In genomic region chr7:2785071-2785500, GRCh38 we compare ENCODE assay signal across 9 cellular contexts. TPM values are rescaled to one million over a fixed set of nuclear protein-coding genes. Genes with fewer than 3 reads are reported as not detected.
DNase-seq lines count a peak whose midpoint lies in the region; ATAC-seq and TF ChIP-seq lines count a peak whose summit lies in the region.
"Had no signal": no experiment of that assay in that cellular context is flagged by ENCODE, and none has a peak within 500 bp of the region (broad histone marks: within the 10 kb centered on the region; RNA-seq: fewer than 3 reads in every experiment).

No MANE protein-coding gene starts in this region.

- no peaks in the 10 kb centered on the region for H3K27me3 ChIP-seq in H9 (ENCODE audit: insufficient read depth, low read length)

- H2AFZ ChIP-seq in H9 (ENCODE audit: low read length) = no peak overlapping the region

- no peak overlapping the region for H2BK20ac ChIP-seq in H9 (ENCODE audit: low read depth, low read length, poor library complexity, severe bottlenecking)

- no peak overlapping the region for H3T11ph ChIP-seq in H9 (ENCODE audit: low read length)

- H3K4me1 ChIP-seq in H9 (ENCODE audit: insufficient read depth, low read length) = peaks cover 3% of the 10 kb centered on the region; the same call in 1 of the 2 replicates

- no peak overlapping the region for H3K56ac ChIP-seq in H9 (ENCODE audit: insufficient read length, low read depth, low read length)

- H3K27me3 Mint-ChIP-seq in activated T-helper 17 cell treated with anti-CD3 and anti-CD28 coated beads, Interleukin-2, amount 50 U/mL, for 72 hours = no peaks in the 10 kb centered on the region
- H3K27me3 Mint-ChIP-seq in mesothelial cell of epicardium (ENCODE audit: low read depth) (no peaks in the 10 kb centered on the region), H9 (ENCODE audit: low read depth) (no peaks in the 10 kb centered on the region)
- H3K27me3 Mint-ChIP-seq in activated CD8-positive, alpha-beta T cell treated with anti-CD3 and anti-CD28 coated beads for 36 hours = no peaks in the 10 kb centered on the region

- POLR2A ChIA-PET in activated CD8-positive, alpha-beta T cell treated with anti-CD3 and anti-CD28 coated beads for 36 hours (lab: Charles Lee) = interaction anchor here (1.0 kb wide), 1 partner anchor 27 kb away, joined by 3 read pairs; no protein-coding TSS in a partner anchor

- H2BK12ac ChIP-seq in H9 (ENCODE audit: insufficient read length, low read depth, low read length) = no peak overlapping the region

- CTCF ChIA-PET in activated CD8-positive, alpha-beta T cell treated with anti-CD3 and anti-CD28 coated beads for 36 hours (lab: Charles Lee) = interaction anchor here (1.1 to 1.4 kb wide), 3 partner anchors 8 to 75 kb away, joined by 3 read pairs; no protein-coding TSS in a partner anchor

- no peak overlapping the region for H4K5ac ChIP-seq in H9 (ENCODE audit: insufficient read length, low read depth, low read length)

- no peaks in the 10 kb centered on the region for H3K9me3 Mint-ChIP-seq in activated T-helper 17 cell treated with anti-CD3 and anti-CD28 coated beads, Interleukin-2, amount 50 U/mL, for 72 hours
- H3K9me3 Mint-ChIP-seq in mesothelial cell of epicardium (peaks cover 18% of the 10 kb centered on the region), H9 (peaks cover 0 to 7% of the 10 kb centered on the region in 2 experiments; a peak in 2 of 5 replicates)
- H3K9me3 Mint-ChIP-seq in activated CD8-positive, alpha-beta T cell treated with anti-CD3 and anti-CD28 coated beads for 36 hours = peaks cover 3% of the 10 kb centered on the region

- H3K4me2 ChIP-seq in H9 (ENCODE audit: insufficient read depth, insufficient read length, low read length) = no peak overlapping the region

- H2BK120ac ChIP-seq in H9 (ENCODE audit: low read depth, low read length, poor library complexity, severe bottlenecking) = no peak overlapping the region

- no peak overlapping the region for H4K8ac ChIP-seq in H9 (replicated peaks; ENCODE audit: insufficient read length, low read depth, low read length)

- H3K18ac ChIP-seq in H9 (ENCODE audit: insufficient read length, low read depth, low read length) = no peak overlapping the region

- H4K20me1 ChIP-seq in H9 (ENCODE audit: control insufficient read depth, insufficient read depth, insufficient read length) = no peaks in the 10 kb centered on the region

- H2AK5ac ChIP-seq in H9 (ENCODE audit: insufficient read length, low read length) = no peak overlapping the region

- H3K79me2 ChIP-seq in H9 (ENCODE audit: insufficient read depth, low read length) = peaks cover 2% of the 10 kb centered on the region; the same call in 1 of the 2 replicates

- no peak overlapping the region for H3K9ac ChIP-seq in H9 (ENCODE audit: extremely low read depth, insufficient read length, low read length)

- DNase-seq in mesothelial cell of epicardium (ENCODE audit: low spot score in 2 of 2, unreplicated experiment in 2 of 2) (no peak), H9 (no peak), left lobe of liver (ENCODE audit: low spot score) (no peak)
- DNase-seq in activated CD8-positive, alpha-beta T cell treated with anti-CD3 and anti-CD28 coated beads for 36 hours = no peak
- DNase-seq: activated effector memory CD4-positive, alpha-beta T cell treated with anti-CD3 and anti-CD28 coated beads, Interleukin-2, amount 50 U/mL, for 16 hours had no signal

- H2BK15ac ChIP-seq in H9 (ENCODE audit: low read depth, low read length) = no peak overlapping the region

- no peak for TF ChIP-seq CTCF in mesothelial cell of epicardium (IDR thresholded peaks at IDR 0.05; ENCODE audit: unreplicated experiment)
- TF ChIP-seq CTCF in H9 (conservative IDR thresholded peaks at IDR 0.05) = no peak
- TF ChIP-seq CTCF in activated CD8-positive, alpha-beta T cell treated with anti-CD3 and anti-CD28 coated beads for 36 hours (IDR thresholded peaks at IDR 0.05) = no peak

- peak; percentile 54 for ATAC-seq in GM18499 (IDR thresholded peaks at IDR 0.05; ENCODE audit: insufficient read depth, unreplicated experiment)
- ATAC-seq in HG02938 (IDR thresholded peaks at IDR 0.05; ENCODE audit: unreplicated experiment) = peak; percentile 81
- ATAC-seq in activated T-helper 17 cell treated with anti-CD3 and anti-CD28 coated beads, Interleukin-2, amount 50 U/mL, for 72 hours (replicated peaks) = peak; percentile 68
- ATAC-seq in GM21576 (IDR thresholded peaks at IDR 0.05; ENCODE audit: unreplicated experiment) = no peak
- no peak for ATAC-seq in activated CD8-positive, alpha-beta T cell treated with anti-CD3 and anti-CD28 coated beads for 36 hours
- ATAC-seq in left lobe of liver = no peak

- WGBS in H9 (ENCODE audit: extremely low coverage, insufficient read length, low lambda C conversion rate) = no CpG with 5 or more reads among the region's 6 CpGs

- no peak overlapping the region for H2BK5ac ChIP-seq in H9 (ENCODE audit: insufficient read length, low read length)

- H3K23ac ChIP-seq in H9 (ENCODE audit: insufficient read length, low read depth, low read length) = no peak overlapping the region

- H3K27ac ChIP-seq in H9 (ENCODE audit: insufficient read length, low read depth, low read length) = no peak overlapping the region

- no peaks in the 10 kb centered on the region for H3K9me3 ChIP-seq in H9 (ENCODE audit: control insufficient read depth, low read depth, low read length)

- H3K14ac ChIP-seq in H9 (ENCODE audit: insufficient read depth, low read length) = no peak overlapping the region

- no peaks in the 10 kb centered on the region for H3K23me2 ChIP-seq in H9 (ENCODE audit: insufficient read length, low read depth, low read length, poor library complexity, severe bottlenecking)

- no peak overlapping the region for H3K4ac ChIP-seq in H9 (ENCODE audit: low read depth, low read length)

- no peaks in the 10 kb centered on the region for H3K79me1 ChIP-seq in H9 (ENCODE audit: insufficient read depth, low read depth, low read length, poor library complexity, severe bottlenecking)

- peaks cover 10% of the 10 kb centered on the region for H3K4me1 Mint-ChIP-seq in activated T-helper 17 cell treated with anti-CD3 and anti-CD28 coated beads, Interleukin-2, amount 50 U/mL, for 72 hours
- peaks cover 12% of the 10 kb centered on the region for H3K4me1 Mint-ChIP-seq in mesothelial cell of epicardium
- H3K4me1 Mint-ChIP-seq in H9 = peaks cover 2 to 5% of the 10 kb centered on the region in 2 experiments; a peak in 3 of 4 replicates
- peaks cover 35% of the 10 kb centered on the region for H3K4me1 Mint-ChIP-seq in activated CD8-positive, alpha-beta T cell treated with anti-CD3 and anti-CD28 coated beads for 36 hours (ENCODE audit: low read depth)

- H3K27ac Mint-ChIP-seq in activated T-helper 17 cell treated with anti-CD3 and anti-CD28 coated beads, Interleukin-2, amount 50 U/mL, for 72 hours = no peak overlapping the region
- H3K27ac Mint-ChIP-seq in mesothelial cell of epicardium (peak overlapping the region; percentile 34), H9 (no peak overlapping the region)
- H3K27ac Mint-ChIP-seq in activated CD8-positive, alpha-beta T cell treated with anti-CD3 and anti-CD28 coated beads for 36 hours = no peak overlapping the region

- H3K4me3 Mint-ChIP-seq in activated T-helper 17 cell treated with anti-CD3 and anti-CD28 coated beads, Interleukin-2, amount 50 U/mL, for 72 hours = no peak overlapping the region
- H3K4me3 Mint-ChIP-seq in mesothelial cell of epicardium = no peak overlapping the region
- H3K4me3 Mint-ChIP-seq in H9 = no peak overlapping the region
- H3K4me3 Mint-ChIP-seq in activated CD8-positive, alpha-beta T cell treated with anti-CD3 and anti-CD28 coated beads for 36 hours = no peak overlapping the region

- intact Hi-C loops in activated CD8-positive, alpha-beta T cell treated with anti-CD3 and anti-CD28 coated beads for 36 hours (cut with micrococcal nuclease) = no loop called here

- H4K91ac ChIP-seq in H9 (ENCODE audit: insufficient read length, low read depth, low read length) = no peak overlapping the region

- H3K36me3 Mint-ChIP-seq in activated T-helper 17 cell treated with anti-CD3 and anti-CD28 coated beads, Interleukin-2, amount 50 U/mL, for 72 hours (ENCODE audit: low read depth) = peaks cover 15% of the 10 kb centered on the region
- H3K36me3 Mint-ChIP-seq in mesothelial cell of epicardium (peaks cover 37% of the 10 kb centered on the region), H9 (ENCODE audit: insufficient read depth in 1 of 3, low read depth in 3 of 3) (peaks cover 33 to 47% (median 34%) of the 10 kb centered on the region in 3 experiments; a peak in 6 of 7 replicates)
- peaks cover 20% of the 10 kb centered on the region for H3K36me3 Mint-ChIP-seq in activated CD8-positive, alpha-beta T cell treated with anti-CD3 and anti-CD28 coated beads for 36 hours (ENCODE audit: low read depth)

RNA-seq across cellular contexts. Expression of gene GNA12, which starts 59.0 kb away (rescaled TPM):
- total RNA-seq in activated T-helper 17 cell treated with anti-CD3 and anti-CD28 coated beads, Interleukin-2, amount 50 U/mL, for 72 hours = 10 to 100 TPM; 15.4 to 17.4 TPM
- total RNA-seq in mesothelial cell of epicardium (54.8 to 57.1 TPM (median 57.1 TPM) in 3 replicates), H9 (2021) (60.2 and 63.1 TPM in 2 replicates), left lobe of liver (16.2 TPM)
- 10 to 100 TPM; 21.0 to 21.1 TPM for total RNA-seq in activated CD8-positive, alpha-beta T cell treated with anti-CD3 and anti-CD28 coated beads for 36 hours

Comparison
In these comparisons a context has a peak if more than half of its experiments do, and no peak if none do; other contexts are left out.
1. ATAC-seq: peak in GM18499 (single experiment), HG02938 (single experiment) and activated T-helper 17 cell treated with anti-CD3 and anti-CD28 coated beads, Interleukin-2, amount 50 U/mL, for 72 hours (single experiment); none in GM21576 (single experiment), activated CD8-positive, alpha-beta T cell treated with anti-CD3 and anti-CD28 coated beads for 36 hours (single experiment) and left lobe of liver (single experiment).